Comparison of ENCODE assay signal across 25 cellular contexts in genomic region chr15:59595434-59595915, GRCh38. TPM values are rescaled to one million over a fixed set of nuclear protein-coding genes. Genes with fewer than 3 reads are reported as not detected.
DNase-seq lines count a peak whose midpoint lies in the region; ATAC-seq, FAIRE-seq and TF ChIP-seq lines count a peak whose summit lies in the region.
"Had no signal": no experiment of that assay in that cellular context is flagged by ENCODE, and none has a peak within 500 bp of the region (broad histone marks: within the 10 kb centered on the region; RNA-seq: fewer than 3 reads in every experiment).

No MANE protein-coding gene starts in this region.

- H3K4me2 ChIP-seq in A549: peak overlapping the region; percentile 65
- no peak overlapping the region for H3K4me2 ChIP-seq in osteoblast (ENCODE audit: insufficient read depth, low read length)
- H3K4me2 ChIP-seq: BLaER1 had no signal

- intact Hi-C loops in tibial artery (cut with DNase I; ENCODE audit: low total_unique reads): no loop called here

- CTCF ChIA-PET in A549 (lab: Yijun Ruan, JAX): interaction anchor here (0.6 to 9.1 kb wide), 18 partner anchors 11 to 1712 kb away, joined by 3 to 60 read pairs (median 4); partner anchors contain the start of gene GCNT3

- DNase-seq in A549 (ENCODE audit: low read depth in 1 of 2, low spot score in 1 of 2) (peak; percentile 36 to 88), LoVo (ENCODE audit: low spot score) (peak; percentile 90), epithelial cell of proximal tubule (ENCODE audit: low read depth) (peak; percentile 78), osteoblast (ENCODE audit: insufficient read length, low spot score, missing footprints) (no peak), tibial artery (no peak), UCSD-AML1 (lab: John Stamatoyannopoulos, UW; ENCODE audit: unreplicated experiment) (no peak)
- DNase-seq: activated CD4-positive, alpha-beta memory T cell treated with anti-CD3 and anti-CD28 coated beads, Interleukin-2, amount 10 ng/mL, durations not matched to agents 7 days and 5 days; activated CD4-positive, CD25-positive, alpha-beta regulatory T cell; activated gamma-delta T cell treated with Interleukin-2 at 50 U/mL for 16 hours; cortex of kidney; EL; head of caudate nucleus; left ventricle myocardium superior; NCI-H1436 treated with DMSO at 0.1 percent for 48 hours; NCI-H69; stimulated activated CD4-positive, alpha-beta T cell treated with anti-CD3 and anti-CD28 coated beads, Interleukin-4, amount 100 ng/mL, for 1 hour; stimulated activated naive CD4-positive, alpha-beta T cell treated with Interleukin-2 at 50 U/mL for 16 hours; T1000 had no signal

- TF ChIP-seq POLR2A in A549 (IDR thresholded peaks at IDR 0.05; ENCODE audit: low read length): no peak

- H3K27ac ChIP-seq in A549 (peak overlapping the region; percentile 86 to 92), osteoblast (ENCODE audit: low read depth, low read length) (peak overlapping the region; percentile 91), tibial artery (no peak overlapping the region)
- H3K27ac ChIP-seq: BLaER1 had no signal

- TF ChIP-seq RAD21 in A549 (conservative IDR thresholded peaks at IDR 0.05 in 1 of 2, IDR thresholded peaks at IDR 0.05 in 1 of 2): no peak; a peak in 1 of 5 replicates

- H3K27me3 ChIP-seq in osteoblast (ENCODE audit: insufficient read depth, low read length) (no peaks in the 10 kb centered on the region), tibial artery (no peaks in the 10 kb centered on the region)
- H3K27me3 ChIP-seq: BLaER1 had no signal

- POLR2A ChIA-PET in A549 (lab: Yijun Ruan, JAX): interaction anchor here (0.6 to 5.3 kb wide), 3 partner anchors 17 to 552 kb away, joined by 3 to 57 read pairs (median 3); partner anchors contain the start of gene GCNT3

- FAIRE-seq in A549 (lab: Jason Lieb, UNC): peak; percentile 95
- FAIRE-seq: endometrium had no signal

- H3K9me3 ChIP-seq in A549: no peaks in the 10 kb centered on the region
- H3K9me3 ChIP-seq in osteoblast (ENCODE audit: low read depth, low read length): no peaks in the 10 kb centered on the region
- H3K9me3 ChIP-seq in tibial artery: no peaks in the 10 kb centered on the region
- H3K9me3 ChIP-seq: BLaER1 had no signal

- TF ChIP-seq CTCF in A549 (IDR thresholded peaks at IDR 0.05) (no peak), epithelial cell of proximal tubule (conservative IDR thresholded peaks at IDR 0.05; ENCODE audit: low read depth, low read length) (no peak), osteoblast (IDR thresholded peaks at IDR 0.05; ENCODE audit: extremely low read depth, low read depth, low read length) (no peak), tibial artery (IDR thresholded peaks at IDR 0.05) (no peak)

- H4K20me1 ChIP-seq in osteoblast (ENCODE audit: insufficient read depth, low read length): no peaks in the 10 kb centered on the region
- H4K20me1 ChIP-seq: BLaER1 had no signal

- 24% methylated on average over 7 of the region's 7 CpGs for WGBS in A549 (ENCODE audit: missing lambda C conversion rate)

- H3K4me1 ChIP-seq in A549 (peaks cover 40% of the 10 kb centered on the region), osteoblast (ENCODE audit: insufficient read depth, low read length) (peaks cover 11% of the 10 kb centered on the region), tibial artery (no peaks in the 10 kb centered on the region)
- H3K4me1 ChIP-seq: BLaER1 had no signal

- ATAC-seq in A549: peak; percentile 63 to 76
- ATAC-seq in GM19452 (IDR thresholded peaks at IDR 0.05; ENCODE audit: unreplicated experiment): no peak
- ATAC-seq in GM21515 (IDR thresholded peaks at IDR 0.05; ENCODE audit: unreplicated experiment): no peak

- no peaks in the 10 kb centered on the region for H3K79me2 ChIP-seq in osteoblast (ENCODE audit: insufficient read depth, low read length)

- no peak for TF ChIP-seq EP300 in A549 (IDR thresholded peaks at IDR 0.05)

- H3K4me3 ChIP-seq in A549 (no peak overlapping the region), epithelial cell of proximal tubule (ENCODE audit: low read depth, low read length) (no peak overlapping the region), osteoblast (ENCODE audit: insufficient read depth, low read length) (no peak overlapping the region), tibial artery (no peak overlapping the region)
- H3K4me3 ChIP-seq: BLaER1 had no signal

- no peak overlapping the region for H2AFZ ChIP-seq in osteoblast (ENCODE audit: low read length)

- H3K36me3 ChIP-seq in osteoblast (ENCODE audit: insufficient read depth, low read length) (no peaks in the 10 kb centered on the region), tibial artery (no peaks in the 10 kb centered on the region)
- H3K36me3 ChIP-seq: BLaER1 had no signal

TF ChIP-seq in A549, 52 proteins besides CTCF, POLR2A, EP300 and RAD21 (continues in another document):
- TF ChIP-seq ZC3H11A (IDR thresholded peaks at IDR 0.05) (no peak), BHLHE40 (IDR thresholded peaks at IDR 0.05; ENCODE audit: low read depth, low read length) (no peak), ZFP36 (IDR thresholded peaks at IDR 0.05; ENCODE audit: borderline replicate concordance, partially characterized antibody) (peak; percentile 90), USF2 (IDR thresholded peaks at IDR 0.05) (no peak), CEBPB (IDR thresholded peaks at IDR 0.05) (no peak), FOSL2 (IDR thresholded peaks at IDR 0.05) (no peak), FOSL2 (CRISPR knock-in tag; IDR thresholded peaks at IDR 0.05) (peak; percentile 38; the same call in 1 of the 2 replicates), CHD4 (IDR thresholded peaks at IDR 0.05; ENCODE audit: borderline replicate concordance) (no peak), EHF (CRISPR knock-in tag; IDR thresholded peaks at IDR 0.05) (no peak; the same call in 1 of the 2 replicates), HES2 (IDR thresholded peaks at IDR 0.05) (no peak), FOXS1 (CRISPR knock-in tag; IDR thresholded peaks at IDR 0.05) (no peak), ESRRA (IDR thresholded peaks at IDR 0.05; ENCODE audit: borderline replicate concordance, low read length) (no peak), NFE2L2 (conservative IDR thresholded peaks at IDR 0.05; ENCODE audit: low read length) (no peak), ZSCAN20 (CRISPR knock-in tag; IDR thresholded peaks at IDR 0.05) (no peak), MYC (IDR thresholded peaks at IDR 0.05; ENCODE audit: borderline replicate concordance, low read length) (peak; percentile 63; the same call in 1 of the 2 replicates), ELK1 (IDR thresholded peaks at IDR 0.05; ENCODE audit: low read depth, low read length) (no peak), MAFK (IDR thresholded peaks at IDR 0.05; ENCODE audit: partially characterized antibody) (no peak), SMC3 (IDR thresholded peaks at IDR 0.05) (no peak), HEYL (CRISPR knock-in tag; IDR thresholded peaks at IDR 0.05) (no peak), HDAC2 (IDR thresholded peaks at IDR 0.05) (no peak), CBX2 (IDR thresholded peaks at IDR 0.05; ENCODE audit: borderline replicate concordance, low read depth) (no peak), E2F6 (IDR thresholded peaks at IDR 0.05; ENCODE audit: borderline replicate concordance, low read depth) (no peak)

RNA-seq across cellular contexts. Expression of gene GCNT3, which starts 16.1 kb away (rescaled TPM):
- polyA plus RNA-seq in A549 (2011; rRNA removed) (134 and 153 TPM in 2 replicates), A549 (2017; fragmentation: RNase III; extraction: RNeasy Plus Mini Kit Qiagen cat#74134 plus additional on column Dnase treatment) (61.4 to 69.2 TPM (median 62.7 TPM) in 3 replicates)
- polyA plus RNA-seq in A549 (2012; cell fraction: cytosol; rRNA removed): 37.2 and 41.9 TPM in 2 replicates
- polyA plus RNA-seq in A549 (2012; cell fraction: nucleus; rRNA removed): 35.0 and 53.3 TPM in 2 replicates
- 78.7 and 82.6 TPM in 2 replicates for polyA minus RNA-seq in A549 (2011; rRNA and poly(A)+ RNA removed)
- total RNA-seq in epithelial cell of proximal tubule (8.5 and 13.2 TPM in 2 replicates), osteoblast (0.72 and 1.2 TPM in 2 replicates)
- total RNA-seq: A673; activated CD4-positive, alpha-beta memory T cell treated with anti-CD3 and anti-CD28 coated beads, Interleukin-2, amount 10 ng/mL, durations not matched to agents 7 days and 5 days; left ventricle myocardium superior; mononuclear cell; pulmonary artery endothelial cell had no signal

Comparison
In these comparisons a context has a peak if more than half of its experiments do, and no peak if none do; other contexts are left out.
1. ATAC-seq: peak in A549 (2 of 2); none in GM19452 (single experiment) and GM21515 (single experiment).
2. DNase-seq: peak in A549 (2 of 2), LoVo (single experiment) and epithelial cell of proximal tubule (single experiment); none in osteoblast (single experiment), tibial artery (0 of 2) and UCSD-AML1 (single experiment).
3. H3K27ac ChIP-seq: peak in A549 (2 of 2) and osteoblast (single experiment); none in tibial artery (0 of 2).